1 cellular context compared by ENCODE assay signal in the genomic region with DNA sequence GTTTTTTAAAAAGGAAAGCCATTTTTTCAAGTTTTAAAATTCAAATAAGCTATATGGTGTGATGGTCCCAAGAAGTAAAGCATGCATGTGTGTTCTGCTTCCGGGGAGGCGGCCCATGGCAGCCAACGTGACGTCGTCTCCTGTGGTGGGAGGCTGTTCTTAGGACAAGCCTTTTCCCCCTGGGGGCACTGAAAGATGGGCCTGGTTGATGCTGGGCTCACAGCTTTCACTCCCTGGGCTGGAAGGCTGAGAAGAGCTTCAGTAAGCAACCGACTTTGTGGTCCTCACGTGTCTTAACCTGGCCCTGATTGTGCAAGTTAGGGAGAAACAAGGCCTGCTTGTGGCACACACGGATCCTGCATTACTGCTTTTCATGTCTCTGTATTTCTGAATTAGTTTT.
TF ChIP-seq lines count a peak whose summit lies in the region.

No MANE protein-coding gene starts in this region.

TF ChIP-seq in GM23338, 12 proteins besides CTCF, POLR2A, EP300 and RAD21 (continued from another document):
- TF ChIP-seq, protein P1, sequence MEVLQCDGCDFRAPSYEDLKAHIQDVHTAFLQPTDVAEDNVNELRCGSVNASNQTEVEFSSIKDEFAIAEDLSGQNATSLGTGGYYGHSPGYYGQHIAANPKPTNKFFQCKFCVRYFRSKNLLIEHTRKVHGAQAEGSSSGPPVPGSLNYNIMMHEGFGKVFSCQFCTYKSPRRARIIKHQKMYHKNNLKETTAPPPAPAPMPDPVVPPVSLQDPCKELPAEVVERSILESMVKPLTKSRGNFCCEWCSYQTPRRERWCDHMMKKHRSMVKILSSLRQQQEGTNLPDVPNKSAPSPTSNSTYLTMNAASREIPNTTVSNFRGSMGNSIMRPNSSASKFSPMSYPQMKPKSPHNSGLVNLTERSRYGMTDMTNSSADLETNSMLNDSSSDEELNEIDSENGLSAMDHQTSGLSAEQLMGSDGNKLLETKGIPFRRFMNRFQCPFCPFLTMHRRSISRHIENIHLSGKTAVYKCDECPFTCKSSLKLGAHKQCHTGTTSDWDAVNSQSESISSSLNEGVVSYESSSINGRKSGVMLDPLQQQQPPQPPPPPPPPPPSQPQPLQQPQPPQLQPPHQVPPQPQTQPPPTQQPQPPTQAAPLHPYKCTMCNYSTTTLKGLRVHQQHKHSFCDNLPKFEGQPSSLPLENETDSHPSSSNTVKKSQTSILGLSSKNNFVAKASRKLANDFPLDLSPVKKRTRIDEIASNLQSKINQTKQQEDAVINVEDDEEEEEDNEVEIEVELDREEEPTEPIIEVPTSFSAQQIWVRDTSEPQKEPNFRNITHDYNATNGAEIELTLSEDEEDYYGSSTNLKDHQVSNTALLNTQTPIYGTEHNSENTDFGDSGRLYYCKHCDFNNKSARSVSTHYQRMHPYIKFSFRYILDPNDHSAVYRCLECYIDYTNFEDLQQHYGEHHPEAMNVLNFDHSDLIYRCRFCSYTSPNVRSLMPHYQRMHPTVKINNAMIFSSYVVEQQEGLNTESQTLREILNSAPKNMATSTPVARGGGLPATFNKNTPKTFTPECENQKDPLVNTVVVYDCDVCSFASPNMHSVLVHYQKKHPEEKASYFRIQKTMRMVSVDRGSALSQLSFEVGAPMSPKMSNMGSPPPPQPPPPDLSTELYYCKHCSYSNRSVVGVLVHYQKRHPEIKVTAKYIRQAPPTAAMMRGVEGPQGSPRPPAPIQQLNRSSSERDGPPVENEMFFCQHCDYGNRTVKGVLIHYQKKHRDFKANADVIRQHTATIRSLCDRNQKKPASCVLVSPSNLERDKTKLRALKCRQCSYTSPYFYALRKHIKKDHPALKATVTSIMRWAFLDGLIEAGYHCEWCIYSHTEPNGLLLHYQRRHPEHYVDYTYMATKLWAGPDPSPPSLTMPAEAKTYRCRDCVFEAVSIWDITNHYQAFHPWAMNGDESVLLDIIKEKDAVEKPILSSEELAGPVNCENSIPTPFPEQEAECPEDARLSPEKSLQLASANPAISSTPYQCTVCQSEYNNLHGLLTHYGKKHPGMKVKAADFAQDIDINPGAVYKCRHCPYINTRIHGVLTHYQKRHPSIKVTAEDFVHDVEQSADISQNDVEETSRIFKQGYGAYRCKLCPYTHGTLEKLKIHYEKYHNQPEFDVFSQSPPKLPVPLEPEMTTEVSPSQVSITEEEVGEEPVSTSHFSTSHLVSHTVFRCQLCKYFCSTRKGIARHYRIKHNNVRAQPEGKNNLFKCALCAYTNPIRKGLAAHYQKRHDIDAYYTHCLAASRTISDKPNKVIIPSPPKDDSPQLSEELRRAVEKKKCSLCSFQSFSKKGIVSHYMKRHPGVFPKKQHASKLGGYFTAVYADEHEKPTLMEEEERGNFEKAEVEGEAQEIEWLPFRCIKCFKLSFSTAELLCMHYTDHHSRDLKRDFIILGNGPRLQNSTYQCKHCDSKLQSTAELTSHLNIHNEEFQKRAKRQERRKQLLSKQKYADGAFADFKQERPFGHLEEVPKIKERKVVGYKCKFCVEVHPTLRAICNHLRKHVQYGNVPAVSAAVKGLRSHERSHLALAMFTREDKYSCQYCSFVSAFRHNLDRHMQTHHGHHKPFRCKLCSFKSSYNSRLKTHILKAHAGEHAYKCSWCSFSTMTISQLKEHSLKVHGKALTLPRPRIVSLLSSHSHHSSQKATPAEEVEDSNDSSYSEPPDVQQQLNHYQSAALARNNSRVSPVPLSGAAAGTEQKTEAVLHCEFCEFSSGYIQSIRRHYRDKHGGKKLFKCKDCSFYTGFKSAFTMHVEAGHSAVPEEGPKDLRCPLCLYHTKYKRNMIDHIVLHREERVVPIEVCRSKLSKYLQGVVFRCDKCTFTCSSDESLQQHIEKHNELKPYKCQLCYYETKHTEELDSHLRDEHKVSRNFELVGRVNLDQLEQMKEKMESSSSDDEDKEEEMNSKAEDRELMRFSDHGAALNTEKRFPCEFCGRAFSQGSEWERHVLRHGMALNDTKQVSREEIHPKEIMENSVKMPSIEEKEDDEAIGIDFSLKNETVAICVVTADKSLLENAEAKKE (CRISPR knock-in tag; IDR thresholded peaks at IDR 0.05), result no peak
- TF ChIP-seq JUNB (IDR thresholded peaks at IDR 0.05; ENCODE audit: unreplicated experiment) (no peak), NANOG (IDR thresholded peaks at IDR 0.05; ENCODE audit: borderline replicate concordance) (no peak), ZNF331 (CRISPR knock-in tag; IDR thresholded peaks at IDR 0.05; ENCODE audit: low read depth) (no peak)
TF ChIP-seq in GM23338: peak in this region for 0.
